In genomic region chr3:69353492-69353891, GRCh38 we compare ENCODE assay signal across 8 cellular contexts. TPM values are rescaled to one million over a fixed set of nuclear protein-coding genes. Genes with fewer than 3 reads are reported as not detected.
DNase-seq lines count a peak whose midpoint lies in the region; ATAC-seq and TF ChIP-seq lines count a peak whose summit lies in the region.

No MANE protein-coding gene starts in this region.

- ATAC-seq in T-cell (replicated peaks in 1 of 4) = no peak

- CTCF ChIA-PET in T-cell (lab: Charles Lee) = no interaction called here

- H3K4me3 ChIP-seq in GM12865 (ENCODE audit: low read depth, low read length) (peak overlapping the region; percentile 35), foreskin fibroblast (ENCODE audit: low read depth in 1 of 2, low read length in 2 of 2) (no peak overlapping the region), skeletal muscle tissue (ENCODE audit: low read length in 3 of 3) (peak overlapping the region; percentile 0 to 20 (median 11))

- H3K4me1 Mint-ChIP-seq in T-cell = peaks cover 11 to 24% (median 15%) of the 10 kb centered on the region in 3 donors

- peaks cover 13 to 15% of the 10 kb centered on the region in 2 donors for H3K27me3 Mint-ChIP-seq in T-cell

- no peaks in the 10 kb centered on the region for H3K27me3 ChIP-seq in skeletal muscle tissue (ENCODE audit: control insufficient read depth in 3 of 3, insufficient read depth in 3 of 3, low read length in 3 of 3)

- H3K4me3 Mint-ChIP-seq in T-cell = peak overlapping the region; percentile 11 to 71 (median 28)

- peak; percentile 53 for DNase-seq in GM12865 (ENCODE audit: low read depth)
- no peak for DNase-seq in T-cell
- DNase-seq in foreskin fibroblast = peak; percentile 19 to 55
- no peak for DNase-seq in NCI-H774 (lab: John Stamatoyannopoulos, UW)
- no peak for DNase-seq in NCI-H2081 (lab: John Stamatoyannopoulos, UW)
- DNase-seq in D341Med (ENCODE audit: low spot score) = no peak
- no peak for DNase-seq in NCI-H345 treated with DMSO at 0.1 percent for 48 hours (lab: John Stamatoyannopoulos, UW; ENCODE audit: unreplicated experiment)

- TF ChIP-seq CTCF in GM12865 (IDR thresholded peaks at IDR 0.05; ENCODE audit: insufficient read depth, low read depth, low read length, missing control alignments) (no peak), foreskin fibroblast (IDR thresholded peaks at IDR 0.05; ENCODE audit: low read depth, low read length) (no peak)

- H3K9me3 ChIP-seq in skeletal muscle tissue (ENCODE audit: control insufficient read depth in 3 of 3, low read length in 3 of 3) = no peaks in the 10 kb centered on the region

- peak overlapping the region; percentile 50 for H3K27ac ChIP-seq in skeletal muscle tissue (ENCODE audit: low read depth, low read length)

- H3K9ac ChIP-seq in skeletal muscle tissue (ENCODE audit: low read depth in 1 of 3, low read length in 3 of 3) = no peak overlapping the region

- POLR2A ChIA-PET in T-cell (lab: Charles Lee) = no interaction called here

- H3K4me1 ChIP-seq in skeletal muscle tissue (ENCODE audit: control insufficient read depth in 3 of 3, insufficient read depth in 3 of 3, low read length in 3 of 3) = peaks cover 0 to 7% (median 0%) of the 10 kb centered on the region in 3 donors

- H3K27ac Mint-ChIP-seq in T-cell = no peak overlapping the region

- peaks cover 1% of the 10 kb centered on the region for H3K36me3 Mint-ChIP-seq in T-cell

- no peaks in the 10 kb centered on the region for H3K36me3 ChIP-seq in skeletal muscle tissue (ENCODE audit: control insufficient read depth in 3 of 3, insufficient read depth in 3 of 3, low read length in 3 of 3)

- no peaks in the 10 kb centered on the region for H3K9me3 Mint-ChIP-seq in T-cell

RNA-seq across cellular contexts. Expression of gene FRMD4B, which starts 32.4 kb away (rescaled TPM):
- 10 to 100 TPM in 3 of 5 donors, 1 to 10 TPM in 2; 5.5 to 23.1 (median 10.9) TPM for total RNA-seq in T-cell
- 21.4 TPM for total RNA-seq in skeletal muscle tissue

Comparison
In these comparisons a context has a peak if more than half of its experiments do, and no peak if none do; other contexts are left out.
1. DNase-seq: peak in GM12865 (single experiment) and foreskin fibroblast (2 of 2); none in T-cell (0 of 34), NCI-H774 (single experiment), NCI-H2081 (0 of 2), D341Med (single experiment) and NCI-H345 treated with DMSO at 0.1 percent for 48 hours (single experiment).
2. H3K4me3 ChIP-seq: peak in GM12865 (single experiment) and skeletal muscle tissue (3 of 3); none in foreskin fibroblast (0 of 2).